In the genomic region with DNA sequence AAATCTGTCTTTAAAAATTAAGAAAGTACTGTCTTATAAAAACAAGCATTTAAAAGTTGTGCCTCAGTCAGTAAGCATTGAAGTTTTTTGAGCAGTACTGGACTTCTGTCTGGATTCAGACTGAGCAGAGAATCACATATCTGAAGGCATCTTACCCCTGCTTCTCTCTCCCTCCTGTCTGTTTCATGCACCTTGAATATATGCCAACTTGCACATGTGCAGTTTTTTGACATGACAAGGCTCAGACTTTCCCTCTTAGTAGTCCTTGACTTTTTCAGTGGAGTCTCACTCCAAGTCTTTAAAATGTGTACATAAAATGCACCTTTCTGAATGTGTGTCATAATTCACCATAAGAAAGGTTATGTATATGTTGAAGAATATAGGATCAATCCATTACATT, we compare ENCODE assay signal across 1 cellular context.
TF ChIP-seq lines count a peak whose summit lies in the region.

No MANE protein-coding gene starts in this region.

TF ChIP-seq in WTC11, 78 proteins besides CTCF, POLR2A, EP300 and RAD21 (continued from another document):
- TF ChIP-seq GTF2I (CRISPR knock-in tag; conservative IDR thresholded peaks at IDR 0.05) (no peak), MXD4 (CRISPR knock-in tag; IDR thresholded peaks at IDR 0.05; ENCODE audit: borderline replicate concordance) (no peak), ZNF232 (CRISPR knock-in tag; IDR thresholded peaks at IDR 0.05) (no peak), NFE2L1 (CRISPR knock-in tag; IDR thresholded peaks at IDR 0.05) (no peak), ZNF416 (CRISPR knock-in tag; IDR thresholded peaks at IDR 0.05) (no peak), PRRX2 (CRISPR knock-in tag; IDR thresholded peaks at IDR 0.05) (no peak), NR2C2 (CRISPR knock-in tag; IDR thresholded peaks at IDR 0.05) (no peak)
- TF ChIP-seq, protein P1, sequence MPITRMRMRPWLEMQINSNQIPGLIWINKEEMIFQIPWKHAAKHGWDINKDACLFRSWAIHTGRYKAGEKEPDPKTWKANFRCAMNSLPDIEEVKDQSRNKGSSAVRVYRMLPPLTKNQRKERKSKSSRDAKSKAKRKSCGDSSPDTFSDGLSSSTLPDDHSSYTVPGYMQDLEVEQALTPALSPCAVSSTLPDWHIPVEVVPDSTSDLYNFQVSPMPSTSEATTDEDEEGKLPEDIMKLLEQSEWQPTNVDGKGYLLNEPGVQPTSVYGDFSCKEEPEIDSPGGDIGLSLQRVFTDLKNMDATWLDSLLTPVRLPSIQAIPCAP (CRISPR knock-in tag; IDR thresholded peaks at IDR 0.05) = no peak
TF ChIP-seq in WTC11: peak in this region for 0.
